Comparison of ENCODE assay signal across 18 cellular contexts in the genomic region with DNA sequence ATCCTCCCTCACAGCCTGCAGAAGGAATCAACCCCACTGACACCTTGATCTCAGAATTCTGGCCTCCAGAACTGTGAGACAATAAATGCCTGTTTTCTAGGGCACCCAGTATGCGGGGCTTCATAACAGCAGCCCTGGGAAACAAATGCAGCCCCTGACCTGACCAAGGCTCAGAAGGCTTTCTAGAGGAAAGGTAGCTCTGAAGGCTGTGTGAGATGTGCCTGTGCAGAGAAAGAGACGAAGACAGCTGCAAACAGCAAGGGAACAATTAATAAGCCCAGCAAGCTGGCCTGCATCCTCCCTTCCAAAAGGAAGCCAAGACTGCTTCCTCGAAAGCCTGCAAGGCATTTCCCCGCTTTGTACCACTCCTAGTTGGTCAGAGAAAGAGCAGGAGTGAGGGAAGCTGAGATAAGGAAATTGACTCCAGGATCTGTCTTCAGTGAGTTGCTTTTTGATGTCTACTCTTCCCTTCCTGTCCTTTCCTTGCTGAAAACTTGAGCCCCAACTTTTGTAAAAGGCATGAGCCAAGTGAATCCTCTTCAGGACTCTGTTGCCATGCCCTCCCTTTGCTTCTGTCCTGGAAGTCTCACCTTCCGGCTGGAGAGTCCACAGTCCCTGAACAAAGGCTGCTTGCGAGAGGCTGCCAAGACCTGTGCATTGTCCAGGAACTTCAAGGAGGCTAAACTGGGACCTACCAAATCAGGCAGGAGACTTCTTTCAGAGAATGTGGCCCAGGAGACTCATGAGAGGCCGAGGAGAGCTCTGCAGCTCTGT.
"Had no signal": no experiment of that assay in that cellular context is flagged by ENCODE, and none has a peak within 500 bp of the region (broad histone marks: within the 10 kb centered on the region; RNA-seq: fewer than 3 reads in every experiment).

No MANE protein-coding gene starts in this region.

- ATAC-seq: activated CD8-positive, alpha-beta T cell treated with anti-CD3 and anti-CD28 coated beads for 36 hours; activated T-cell treated with anti-CD3 and anti-CD28 coated beads, Interleukin-2, amount 50 U/mL, for 4 hours; gastroesophageal sphincter; stimulated activated memory B cell treated with anti-CD40 and anti-IgM and Interleukin-4, amounts not matched to agents 10 μg/mL and 1 μg/mL and 100 μg/mL, for 72 hours; T-helper 17 cell had no signal

- H3K79me2 ChIP-seq: parathyroid adenoma had no signal

- H3K36me3 ChIP-seq: adrenal gland, cardiac muscle cell, gastroesophageal sphincter, tibial artery, vagina had no signal

- H3K27me3 ChIP-seq: adrenal gland, cardiac muscle cell, gastroesophageal sphincter, tibial artery, vagina had no signal

- DNase-seq: activated CD4-positive, alpha-beta T cell treated with anti-CD3 and anti-CD28 coated beads for 4 hours; activated CD8-positive, alpha-beta T cell treated with anti-CD3 and anti-CD28 coated beads for 36 hours; activated effector memory CD4-positive, alpha-beta T cell treated with Interleukin-2 at 50 U/mL for 16 hours; activated T-cell treated with anti-CD3 and anti-CD28 coated beads, Interleukin-2, amount 50 U/mL, for 4 hours; hippocampal formation; midbrain; stimulated activated CD4-positive, alpha-beta T cell treated with anti-CD3 and anti-CD28 coated beads, Interleukin-2, amount 100 ng/mL, for 48 hours; T-helper 17 cell; tibial artery had no signal

- H3K27ac ChIP-seq: cardiac muscle cell, gastroesophageal sphincter, parathyroid adenoma, tibial artery, vagina had no signal

- H2AFZ ChIP-seq: parathyroid adenoma had no signal

- H3K9me3 ChIP-seq: adrenal gland, gastroesophageal sphincter, tibial artery, vagina had no signal

- H3K4me3 ChIP-seq: adrenal gland, cardiac muscle cell, gastroesophageal sphincter, lung, tibial artery, vagina had no signal

- H3K9ac ChIP-seq: parathyroid adenoma had no signal

- FAIRE-seq: colon, keratinocyte had no signal
